ENCODE assay signal across 18 cellular contexts in the genomic region with DNA sequence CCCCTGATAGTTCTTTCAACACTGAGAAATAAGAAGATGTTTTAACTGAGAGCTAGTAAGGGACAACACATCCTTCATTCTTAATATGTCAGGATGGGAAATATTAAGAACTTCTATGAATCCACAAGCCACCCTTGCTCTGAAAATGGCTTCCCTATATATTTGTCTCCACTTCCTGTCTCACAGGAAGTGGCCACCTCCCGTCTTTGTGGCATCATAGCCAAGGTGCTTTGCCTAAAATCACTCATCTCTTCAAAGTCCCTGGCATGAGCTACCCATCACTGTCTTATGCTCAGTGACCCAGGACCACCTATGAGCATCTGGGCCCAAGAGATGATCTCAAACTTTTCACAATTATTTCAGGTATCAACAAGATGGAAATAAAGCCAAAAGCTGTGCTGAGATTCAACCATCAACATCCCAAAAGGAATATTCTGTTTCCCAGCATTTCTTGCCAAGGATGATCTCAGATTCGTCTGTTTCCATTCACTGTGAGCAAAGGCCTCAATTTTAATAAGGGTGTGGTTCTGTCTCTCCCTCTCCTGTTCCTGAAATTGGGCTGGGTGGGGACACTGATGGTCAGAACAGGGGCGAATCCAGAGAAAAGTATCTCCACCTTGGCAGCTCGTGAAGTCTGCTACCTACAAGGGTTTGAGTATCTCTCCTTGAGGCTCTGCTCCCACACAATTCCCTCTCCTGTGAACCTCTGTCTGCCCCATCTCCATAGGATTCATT.
A peak's percentile ranks its signal among the peaks of the same experiment; 100 is the strongest.
DNase-seq lines count a peak whose midpoint lies in the region; ATAC-seq, FAIRE-seq and TF ChIP-seq lines count a peak whose summit lies in the region.
"Had no signal": no experiment of that assay in that cellular context is flagged by ENCODE, and none has a peak within 500 bp of the region (broad histone marks: within the 10 kb centered on the region; RNA-seq: fewer than 3 reads in every experiment).

No MANE protein-coding gene starts in this region.

- peak overlapping the region; percentile 47 for H2AK5ac ChIP-seq in mesenchymal stem cell (ENCODE audit: low read length, severe bottlenecking)

- H2BK12ac ChIP-seq in mesenchymal stem cell (ENCODE audit: low read length in 2 of 2) = no peak overlapping the region

- H3K4me3 ChIP-seq in left ventricle myocardium inferior (no peak overlapping the region), right atrium auricular region (no peak overlapping the region), Loucy (ENCODE audit: low read length, poor library complexity, severe bottlenecking) (no peak overlapping the region), mesenchymal stem cell (ENCODE audit: insufficient read depth in 1 of 2, low read depth in 1 of 2, low read length in 2 of 2) (no peak overlapping the region), osteoblast (ENCODE audit: insufficient read depth, low read length) (no peak overlapping the region), BE2C (ENCODE audit: low read depth, low read length) (no peak overlapping the region)

- H3K27ac ChIP-seq in left ventricle myocardium inferior (replicated peaks) = peak overlapping the region; percentile 51
- H3K27ac ChIP-seq in right atrium auricular region = peak overlapping the region in 1 of 2 donors; percentile 35
- no peak overlapping the region for H3K27ac ChIP-seq in mesenchymal stem cell (ENCODE audit: low read length, poor library complexity, severe bottlenecking)
- no peak overlapping the region for H3K27ac ChIP-seq in osteoblast (ENCODE audit: low read depth, low read length)

- intact Hi-C loops in left ventricle myocardium inferior (cut with micrococcal nuclease) = no loop called here

- no peaks in the 10 kb centered on the region for H3K36me3 ChIP-seq in left ventricle myocardium inferior
- no peaks in the 10 kb centered on the region for H3K36me3 ChIP-seq in right atrium auricular region
- no peaks in the 10 kb centered on the region for H3K36me3 ChIP-seq in Loucy (ENCODE audit: insufficient read depth, low read length)
- H3K36me3 ChIP-seq in mesenchymal stem cell (ENCODE audit: control insufficient read depth in 1 of 2, insufficient read depth in 2 of 2, low read depth in 1 of 2, low read length in 2 of 2) = no peaks in the 10 kb centered on the region
- H3K36me3 ChIP-seq in osteoblast (ENCODE audit: insufficient read depth, low read length) = no peaks in the 10 kb centered on the region
- H3K36me3 ChIP-seq in BE2C = no peaks in the 10 kb centered on the region

- no peak overlapping the region for H3K18ac ChIP-seq in mesenchymal stem cell (ENCODE audit: low read depth in 1 of 2, low read length in 2 of 2)

- no peak overlapping the region for H4K8ac ChIP-seq in mesenchymal stem cell (ENCODE audit: low read length)

- peak; percentile 93 for FAIRE-seq in urothelium cell line (lab: Jason Lieb, UNC)
- FAIRE-seq: G401.6 had no signal

- H4K91ac ChIP-seq in mesenchymal stem cell (ENCODE audit: low read length) = no peak overlapping the region

- no peak overlapping the region for H3K14ac ChIP-seq in mesenchymal stem cell (ENCODE audit: low read length in 2 of 2)

- H3K4me2 ChIP-seq in Loucy (ENCODE audit: low read depth, low read length, poor library complexity, severe bottlenecking) = no peak overlapping the region
- H3K4me2 ChIP-seq in mesenchymal stem cell (ENCODE audit: low read length, poor library complexity, severe bottlenecking) = no peak overlapping the region
- H3K4me2 ChIP-seq in osteoblast (ENCODE audit: insufficient read depth, low read length) = no peak overlapping the region
- H3K4me2 ChIP-seq: SK-N-SH had no signal

- H2BK120ac ChIP-seq in mesenchymal stem cell (ENCODE audit: low read depth, low read length) = no peak overlapping the region

- no peak overlapping the region for H2BK5ac ChIP-seq in mesenchymal stem cell (ENCODE audit: low read depth, low read length, poor library complexity, severe bottlenecking)

- H3K23ac ChIP-seq in mesenchymal stem cell (ENCODE audit: low read length in 2 of 2) = no peak overlapping the region

- no peak for ATAC-seq in GM18519 (IDR thresholded peaks at IDR 0.05; ENCODE audit: low FRiP score, unreplicated experiment)

- H2AFZ ChIP-seq in Loucy (ENCODE audit: low read length) = 0 out of 2 replicates have a peak overlapping the region, but pooled peaks have one; percentile 23
- no peak overlapping the region for H2AFZ ChIP-seq in mesenchymal stem cell (ENCODE audit: low read depth, low read length)
- H2AFZ ChIP-seq in osteoblast (ENCODE audit: low read length) = no peak overlapping the region

- H3K9me2 ChIP-seq in Loucy (replicated peaks; ENCODE audit: low read depth, low read length) = no peaks in the 10 kb centered on the region
- H3K9me2 ChIP-seq: SK-N-SH had no signal

- H3K79me1 ChIP-seq in mesenchymal stem cell (replicated peaks; ENCODE audit: low read length, poor library complexity, severe bottlenecking) = no peaks in the 10 kb centered on the region

- H4K20me1 ChIP-seq in Loucy (ENCODE audit: insufficient read depth, low read length, poor library complexity, severe bottlenecking) (no peaks in the 10 kb centered on the region), osteoblast (ENCODE audit: insufficient read depth, low read length) (no peaks in the 10 kb centered on the region)

- H3K9ac ChIP-seq in Loucy (ENCODE audit: low read depth, low read length, poor library complexity, severe bottlenecking) (no peak overlapping the region), mesenchymal stem cell (ENCODE audit: low read length) (no peak overlapping the region)
- H3K9ac ChIP-seq: SK-N-SH had no signal

- peaks cover 9% of the 10 kb centered on the region for H3K4me1 ChIP-seq in left ventricle myocardium inferior
- peaks cover 0 to 5% of the 10 kb centered on the region in 2 donors for H3K4me1 ChIP-seq in right atrium auricular region
- H3K4me1 ChIP-seq in Loucy (ENCODE audit: insufficient read depth, low read length, poor library complexity, severe bottlenecking) = no peaks in the 10 kb centered on the region
- H3K4me1 ChIP-seq in mesenchymal stem cell (ENCODE audit: control insufficient read depth, insufficient read depth, low read depth, low read length) = peaks cover 22% of the 10 kb centered on the region
- peaks cover 7% of the 10 kb centered on the region for H3K4me1 ChIP-seq in osteoblast (ENCODE audit: insufficient read depth, low read length)
- peaks cover 4% of the 10 kb centered on the region; the same call in 1 of the 2 replicates for H3K4me1 ChIP-seq in BE2C

- H3K79me2 ChIP-seq in Loucy (ENCODE audit: insufficient read depth, low read length) (no peaks in the 10 kb centered on the region), osteoblast (ENCODE audit: insufficient read depth, low read length) (no peaks in the 10 kb centered on the region)

- H2BK15ac ChIP-seq in mesenchymal stem cell (ENCODE audit: low read depth, poor library complexity, severe bottlenecking) = peak overlapping the region; percentile 60

- no peaks in the 10 kb centered on the region for H3F3A ChIP-seq in Loucy (ENCODE audit: low read depth)

- no peak overlapping the region for H3K4ac ChIP-seq in mesenchymal stem cell (ENCODE audit: low read depth in 1 of 2, low read length in 2 of 2)

- H3K9me3 ChIP-seq in left ventricle myocardium inferior (replicated peaks) (peaks cover 9% of the 10 kb centered on the region), right atrium auricular region (no peaks in the 10 kb centered on the region), Loucy (ENCODE audit: insufficient read depth, low read depth, low read length) (no peaks in the 10 kb centered on the region), mesenchymal stem cell (ENCODE audit: control insufficient read depth, low read length) (no peaks in the 10 kb centered on the region), osteoblast (ENCODE audit: low read depth, low read length) (no peaks in the 10 kb centered on the region), BE2C (no peaks in the 10 kb centered on the region)
- H3K9me3 ChIP-seq: SK-N-SH had no signal

- 82% methylated on average over 3 of the region's 4 CpGs for WGBS in mesenchymal stem cell

- H3K27me3 ChIP-seq in left ventricle myocardium inferior (ENCODE audit: low read depth) (peaks cover 68% of the 10 kb centered on the region), right atrium auricular region (no peaks in the 10 kb centered on the region), Loucy (ENCODE audit: insufficient read depth, low read length, poor library complexity, severe bottlenecking) (no peaks in the 10 kb centered on the region), mesenchymal stem cell (ENCODE audit: control insufficient read depth in 1 of 2, insufficient read depth in 1 of 2, low read length in 2 of 2) (peaks cover 0 to 48% of the 10 kb centered on the region in 2 experiments), osteoblast (ENCODE audit: insufficient read depth, low read length) (peaks cover 2% of the 10 kb centered on the region), BE2C (no peaks in the 10 kb centered on the region)

- DNase-seq in left ventricle myocardium inferior = no peak
- DNase-seq in right atrium auricular region (ENCODE audit: low spot score) = no peak
- DNase-seq in mesenchymal stem cell = no peak
- no peak for DNase-seq in urothelium cell line (ENCODE audit: low spot score)
- DNase-seq in osteoblast (ENCODE audit: insufficient read length, low spot score, missing footprints) = no peak
- no peak for DNase-seq in BE2C
- DNase-seq: DMS79 treated with DMSO at 0.1 percent for 48 hours, H7, NCI-H1092 treated with DMSO at 0.1 percent for 48 hours, NCI-H146, NCI-H2029 treated with DMSO at 0.1 percent for 48 hours, NCI-H2171, OCI-M1, SHP77 treated with DMSO at 0.1 percent for 48 hours, SK-N-SH had no signal

- TF ChIP-seq CTCF in left ventricle myocardium inferior (IDR thresholded peaks at IDR 0.05; ENCODE audit: borderline replicate concordance) (no peak), right atrium auricular region (IDR thresholded peaks at IDR 0.05) (no peak), Loucy (conservative IDR thresholded peaks at IDR 0.05; ENCODE audit: low read length) (no peak), osteoblast (IDR thresholded peaks at IDR 0.05; ENCODE audit: extremely low read depth, low read depth, low read length) (no peak), BE2C (IDR thresholded peaks at IDR 0.05; ENCODE audit: low read depth, low read length) (no peak)
